In genomic region chr11:61733120-61733978, GRCh38 we compare ENCODE assay signal across 8 cellular contexts. TPM values are rescaled to one million over a fixed set of nuclear protein-coding genes. Genes with fewer than 3 reads are reported as not detected.
DNase-seq lines count a peak whose midpoint lies in the region; ATAC-seq and TF ChIP-seq lines count a peak whose summit lies in the region.

No MANE protein-coding gene starts in this region.

- peak; percentile 51 for DNase-seq in GM04504 (ENCODE audit: low read depth)
- peak; percentile 34 for DNase-seq in NCI-H146 treated with DMSO at 0.1 percent for 48 hours (lab: John Stamatoyannopoulos, UW; ENCODE audit: unreplicated experiment)
- peak; percentile 53 to 85 (median 78) for DNase-seq in T-helper 2 cell
- peak; percentile 87 for DNase-seq in left ventricle myocardium inferior
- DNase-seq in retinal pigment epithelial cell (ENCODE audit: low read depth): peak; percentile 43
- no peak for DNase-seq in cortex of kidney (lab: John Stamatoyannopoulos, UW)

- H3K4me1 ChIP-seq in left ventricle myocardium inferior: peaks cover 20% of the 10 kb centered on the region

- H3K27me3 ChIP-seq in left ventricle myocardium inferior (ENCODE audit: low read depth): no peaks in the 10 kb centered on the region

- peak overlapping the region; percentile 96 for H3K27ac ChIP-seq in angular gyrus (ENCODE audit: low read depth, low read length)
- H3K27ac ChIP-seq in left ventricle myocardium inferior (replicated peaks): peak overlapping the region; percentile 24

- TF ChIP-seq CTCF in left ventricle myocardium inferior (IDR thresholded peaks at IDR 0.05; ENCODE audit: borderline replicate concordance): peak; percentile 100
- TF ChIP-seq CTCF in retinal pigment epithelial cell (conservative IDR thresholded peaks at IDR 0.05; ENCODE audit: low read depth, low read length): peak; percentile 99

- intact Hi-C loops in left ventricle myocardium inferior (cut with micrococcal nuclease): loop anchor here (2.0 kb wide), 1 partner anchor 53 kb away; the partner anchor contains the start of gene DAGLA

- peak; percentile 70 for ATAC-seq in HG02571 (IDR thresholded peaks at IDR 0.05; ENCODE audit: unreplicated experiment)

- H3K36me3 ChIP-seq in left ventricle myocardium inferior: peaks cover 28% of the 10 kb centered on the region

- H3K9me3 ChIP-seq in left ventricle myocardium inferior (replicated peaks): no peaks in the 10 kb centered on the region

- H3K4me3 ChIP-seq in left ventricle myocardium inferior (no peak overlapping the region), retinal pigment epithelial cell (ENCODE audit: low read length) (no peak overlapping the region)

RNA-seq across cellular contexts. Expression of gene MYRF, which starts 19.1 kb away (rescaled TPM):
- 0.14 TPM for total RNA-seq in left ventricle myocardium inferior

RNA-seq across cellular contexts. Expression of gene DAGLA, which starts 53.2 kb away (rescaled TPM):
- 3.2 TPM for total RNA-seq in left ventricle myocardium inferior

RNA-seq across cellular contexts. Expression of gene TMEM258, which starts 59.0 kb away (rescaled TPM):
- total RNA-seq in left ventricle myocardium inferior: 117 TPM

RNA-seq across cellular contexts. Expression of gene FEN1, which starts 59.4 kb away (rescaled TPM):
- total RNA-seq in left ventricle myocardium inferior: 5.8 TPM
